8 cellular contexts compared by ENCODE assay signal in genomic region chr6:37653933-37654565, GRCh38. TPM values are rescaled to one million over a fixed set of nuclear protein-coding genes. Genes with fewer than 3 reads are reported as not detected.
DNase-seq lines count a peak whose midpoint lies in the region; ATAC-seq, FAIRE-seq and TF ChIP-seq lines count a peak whose summit lies in the region.

No MANE protein-coding gene starts in this region.

- DNase-seq in BJ (ENCODE audit: low read depth) (no peak), H54 (ENCODE audit: insufficient read length, low spot score) (peak; percentile 52), SK-N-MC (ENCODE audit: low read depth, low spot score) (peak; percentile 44), brain microvascular endothelial cell (peak; percentile 74), NCI-H1092 (lab: John Stamatoyannopoulos, UW) (no peak), GDM1 (lab: John Stamatoyannopoulos, UW) (no peak)

- H3K36me3 Mint-ChIP-seq in nephron (ENCODE audit: low read depth), result peaks cover 16% of the 10 kb centered on the region

- no peaks in the 10 kb centered on the region for H3K36me3 ChIP-seq in BJ (ENCODE audit: control insufficient read depth, insufficient read depth, low read length)
- H3K36me3 ChIP-seq in SK-N-MC (ENCODE audit: insufficient read depth, low read length), result no peaks in the 10 kb centered on the region
- no peaks in the 10 kb centered on the region for H3K36me3 ChIP-seq in brain microvascular endothelial cell (replicated peaks)

- no peak overlapping the region for H3K4me3 Mint-ChIP-seq in nephron

- H3K9me3 Mint-ChIP-seq in nephron, result peaks cover 11% of the 10 kb centered on the region

- H3K4me3 ChIP-seq in BJ (ENCODE audit: low read depth, low read length) (no peak overlapping the region), SK-N-MC (no peak overlapping the region), brain microvascular endothelial cell (ENCODE audit: low read depth, low read length) (no peak overlapping the region)

- peaks cover 43% of the 10 kb centered on the region for H3K27me3 Mint-ChIP-seq in nephron (ENCODE audit: low read depth)

- no peak overlapping the region for H3K9ac ChIP-seq in SK-N-MC (ENCODE audit: insufficient read length)

- no peak for TF ChIP-seq POLR2A in H54 (IDR thresholded peaks at IDR 0.05; ENCODE audit: low read depth, low read length)

- TF ChIP-seq CTCF in BJ (IDR thresholded peaks at IDR 0.05; ENCODE audit: insufficient read depth, low read depth, low read length), result peak; percentile 67
- TF ChIP-seq CTCF in brain microvascular endothelial cell (IDR thresholded peaks at IDR 0.05; ENCODE audit: low read depth, low read length, missing control alignments), result peak; percentile 79
- TF ChIP-seq CTCF in nephron (IDR thresholded peaks at IDR 0.05; ENCODE audit: unreplicated experiment in 3 of 3), result peak; percentile 28 to 53 (median 35)

- no peak for ATAC-seq in GM21526 (IDR thresholded peaks at IDR 0.05; ENCODE audit: low FRiP score, unreplicated experiment)

- POLR2A ChIA-PET in BJ (lab: Charles Lee), result no interaction called here

- H3K27ac ChIP-seq in SK-N-MC, result no peak overlapping the region
- no peak overlapping the region for H3K27ac ChIP-seq in brain microvascular endothelial cell

- no peak overlapping the region for H3K27ac Mint-ChIP-seq in nephron

- H3K4me1 Mint-ChIP-seq in nephron, result no peaks in the 10 kb centered on the region

- FAIRE-seq in H54 (lab: Jason Lieb, UNC), result no peak

- no peaks in the 10 kb centered on the region for H3K9me3 ChIP-seq in SK-N-MC (ENCODE audit: low read depth, low read length)

- CTCF ChIA-PET in BJ (lab: Yijun Ruan, JAX), result interaction anchor here (0.6 to 4.3 kb wide), 10 partner anchors 11 to 235 kb away, joined by 3 to 32 read pairs (median 3); no protein-coding TSS in a partner anchor

- in situ Hi-C loops in brain microvascular endothelial cell (cut with HindIII; ENCODE audit: low pct_ligation_motif_present, low sequenced_read_pairs), result no loop called here

- H3K27me3 ChIP-seq in BJ (ENCODE audit: control insufficient read depth, insufficient read depth, low read length) (peaks cover 1% of the 10 kb centered on the region; the same call in 1 of the 2 replicates), brain microvascular endothelial cell (replicated peaks) (peaks cover 2% of the 10 kb centered on the region)

RNA-seq across cellular contexts. Expression of gene MDGA1, which starts 43.6 kb away (rescaled TPM):
- polyA plus RNA-seq in BJ (2011; rRNA removed), result 1.5 and 2.9 TPM in 2 replicates
- polyA minus RNA-seq in BJ (2011; rRNA and poly(A)+ RNA removed), result 3.1 and 4.5 TPM in 2 replicates

Comparison
In these comparisons a context has a peak if more than half of its experiments do, and no peak if none do; other contexts are left out.
1. DNase-seq: peak in H54 (single experiment), SK-N-MC (single experiment) and brain microvascular endothelial cell (single experiment); none in BJ (single experiment), NCI-H1092 (single experiment) and GDM1 (single experiment).
2. Peak in every context shown above with its lines, with median percentiles within 50 percentile points of each other: CTCF ChIP-seq.